ENCODE assay signal across 1 cellular context in genomic region chr9:130626249-130626982, GRCh38.
TF ChIP-seq lines count a peak whose summit lies in the region.

No MANE protein-coding gene starts in this region.

TF ChIP-seq in WTC11, 78 proteins besides CTCF, POLR2A, EP300 and RAD21 (continued from another document):
- TF ChIP-seq USF2 (CRISPR knock-in tag; IDR thresholded peaks at IDR 0.05): no peak
